1 cellular context compared by ENCODE assay signal in the genomic region with DNA sequence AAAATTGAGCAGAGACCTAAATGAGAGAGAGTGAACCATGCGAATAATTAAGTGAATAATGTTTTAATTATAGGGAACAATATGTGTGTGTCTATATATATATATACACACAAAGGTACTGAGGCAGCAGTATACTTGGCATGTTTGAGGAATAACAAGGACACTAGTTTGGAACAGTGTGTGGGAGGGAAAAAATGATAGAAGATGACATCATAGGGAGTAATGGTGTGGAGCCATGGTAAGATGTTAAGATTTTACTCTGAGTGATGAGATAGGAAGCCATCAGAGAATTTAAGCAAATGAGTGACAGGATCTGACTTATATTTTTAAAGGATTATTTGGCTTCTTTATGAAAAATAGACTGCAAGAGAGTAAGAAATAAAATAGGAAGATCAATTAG.
TF ChIP-seq lines count a peak whose summit lies in the region.

No MANE protein-coding gene starts in this region.

TF ChIP-seq in HepG2, 621 proteins besides CTCF, POLR2A, EP300 and RAD21:
- TF ChIP-seq CREB1 (IDR thresholded peaks at IDR 0.05) (peak; percentile 17; the same call in 1 of the 2 replicates), CREB1 (CRISPR knock-in tag; IDR thresholded peaks at IDR 0.05) (no peak), ATF7 (IDR thresholded peaks at IDR 0.05) (peak; percentile 81), ATF7 (CRISPR knock-in tag; IDR thresholded peaks at IDR 0.05) (no peak), ZNF33A (CRISPR knock-in tag; IDR thresholded peaks at IDR 0.05; ENCODE audit: borderline replicate concordance) (no peak), MAFF (IDR thresholded peaks at IDR 0.05; ENCODE audit: low read depth, low read length) (no peak)
- TF ChIP-seq, protein P1, sequence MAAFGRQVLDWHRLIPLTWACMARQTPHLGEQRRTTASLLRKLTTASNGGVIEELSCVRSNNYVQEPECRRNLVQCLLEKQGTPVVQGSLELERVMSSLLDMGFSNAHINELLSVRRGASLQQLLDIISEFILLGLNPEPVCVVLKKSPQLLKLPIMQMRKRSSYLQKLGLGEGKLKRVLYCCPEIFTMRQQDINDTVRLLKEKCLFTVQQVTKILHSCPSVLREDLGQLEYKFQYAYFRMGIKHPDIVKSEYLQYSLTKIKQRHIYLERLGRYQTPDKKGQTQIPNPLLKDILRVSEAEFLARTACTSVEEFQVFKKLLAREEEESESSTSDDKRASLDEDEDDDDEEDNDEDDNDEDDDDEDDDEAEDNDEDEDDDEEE (CRISPR knock-in tag; IDR thresholded peaks at IDR 0.05), result no peak
- TF ChIP-seq, protein P2, sequence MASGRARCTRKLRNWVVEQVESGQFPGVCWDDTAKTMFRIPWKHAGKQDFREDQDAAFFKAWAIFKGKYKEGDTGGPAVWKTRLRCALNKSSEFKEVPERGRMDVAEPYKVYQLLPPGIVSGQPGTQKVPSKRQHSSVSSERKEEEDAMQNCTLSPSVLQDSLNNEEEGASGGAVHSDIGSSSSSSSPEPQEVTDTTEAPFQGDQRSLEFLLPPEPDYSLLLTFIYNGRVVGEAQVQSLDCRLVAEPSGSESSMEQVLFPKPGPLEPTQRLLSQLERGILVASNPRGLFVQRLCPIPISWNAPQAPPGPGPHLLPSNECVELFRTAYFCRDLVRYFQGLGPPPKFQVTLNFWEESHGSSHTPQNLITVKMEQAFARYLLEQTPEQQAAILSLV (CRISPR knock-in tag; IDR thresholded peaks at IDR 0.05; ENCODE audit: borderline replicate concordance), result no peak
